12 cellular contexts compared by ENCODE assay signal in the genomic region with DNA sequence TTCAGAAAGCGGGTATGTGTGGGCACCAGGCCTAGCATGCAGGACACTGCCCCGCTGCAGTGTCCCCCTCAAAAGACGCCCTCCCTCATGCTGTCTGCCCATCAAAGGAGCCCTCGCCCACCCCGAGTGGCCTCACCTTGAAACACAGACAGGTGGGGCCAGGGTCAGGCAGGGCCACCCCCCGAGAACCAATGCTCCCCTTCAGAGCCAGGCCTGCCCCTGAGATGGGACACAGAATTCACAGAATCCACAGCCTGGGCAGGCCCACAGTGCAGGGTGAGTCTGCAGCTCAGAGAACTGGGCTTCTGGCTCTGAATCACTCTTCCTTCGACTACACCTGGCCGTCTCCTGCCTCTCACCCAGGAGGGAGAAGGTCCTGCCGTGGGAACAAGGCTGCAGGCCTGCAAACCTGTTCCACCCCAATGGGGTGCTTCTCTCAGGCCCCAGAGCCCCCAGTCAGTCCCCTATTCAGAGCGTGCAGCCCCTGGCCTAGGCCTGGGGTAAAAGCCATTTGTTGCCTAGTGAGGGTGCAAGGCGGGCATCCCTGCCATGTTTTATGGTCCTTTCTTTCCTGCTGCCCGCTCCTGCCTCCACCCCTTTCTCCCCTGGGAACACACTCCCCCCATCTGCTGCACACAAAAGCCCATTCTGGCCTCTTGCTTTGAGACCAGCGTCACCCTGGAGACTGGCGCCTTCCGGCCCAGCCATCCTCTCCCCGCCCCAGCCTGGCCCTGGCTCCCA. TPM values are rescaled to one million over a fixed set of nuclear protein-coding genes. Genes with fewer than 3 reads are reported as not detected.
DNase-seq lines count a peak whose midpoint lies in the region; ATAC-seq, FAIRE-seq and TF ChIP-seq lines count a peak whose summit lies in the region.
"Had no signal": no experiment of that assay in that cellular context is flagged by ENCODE, and none has a peak within 500 bp of the region (broad histone marks: within the 10 kb centered on the region; RNA-seq: fewer than 3 reads in every experiment).

No MANE protein-coding gene starts in this region.

- peaks cover 25% of the 10 kb centered on the region for H3K4me1 Mint-ChIP-seq in GM23338
- H3K4me1 Mint-ChIP-seq in progenitor cell of endocrine pancreas (ENCODE audit: low read depth): no peaks in the 10 kb centered on the region

- H3K36me3 ChIP-seq in GM23338 (ENCODE audit: insufficient read depth): no peaks in the 10 kb centered on the region
- no peaks in the 10 kb centered on the region for H3K36me3 ChIP-seq in bronchial epithelial cell (ENCODE audit: control insufficient read depth, insufficient read depth, low read length)
- H3K36me3 ChIP-seq in BE2C: no peaks in the 10 kb centered on the region
- no peaks in the 10 kb centered on the region for H3K36me3 ChIP-seq in adrenal gland (replicated peaks in 1 of 2)
- H3K36me3 ChIP-seq: suprapubic skin had no signal

- peaks cover 44% of the 10 kb centered on the region for H3K4me1 ChIP-seq in A549
- peaks cover 2% of the 10 kb centered on the region; the same call in 1 of the 2 replicates for H3K4me1 ChIP-seq in GM23338 (ENCODE audit: insufficient read depth)
- no peaks in the 10 kb centered on the region for H3K4me1 ChIP-seq in BE2C
- H3K4me1 ChIP-seq in adrenal gland (replicated peaks in 1 of 2): no peaks in the 10 kb centered on the region

- no peak for DNase-seq in A549 (ENCODE audit: low read depth in 1 of 2, low spot score in 1 of 2)
- DNase-seq in GM23338 (ENCODE audit: low spot score): no peak
- DNase-seq in bronchial epithelial cell (ENCODE audit: low read depth): peak; percentile 47
- peak; percentile 89 for DNase-seq in medulla oblongata (ENCODE audit: extremely low spot score)
- no peak for DNase-seq in BE2C
- no peak for DNase-seq in progenitor cell of endocrine pancreas (ENCODE audit: low spot score, unreplicated experiment)
- DNase-seq in activated gamma-delta T cell treated with Interleukin-2 at 50 U/mL for 16 hours: no peak
- DNase-seq in adrenal gland: no peak
- DNase-seq: GF-D8, NCI-H774, right cardiac atrium had no signal

- no peak for TF ChIP-seq RAD21 in A549 (conservative IDR thresholded peaks at IDR 0.05 in 1 of 2, IDR thresholded peaks at IDR 0.05 in 1 of 2)

- TF ChIP-seq POLR2A in A549 (IDR thresholded peaks at IDR 0.05; ENCODE audit: low read length) (no peak), adrenal gland (IDR thresholded peaks at IDR 0.05) (no peak)

- H3K27ac ChIP-seq in A549 (peak overlapping the region; percentile 20 to 76; a peak in 4 of 6 replicates), GM23338 (ENCODE audit: low read depth) (no peak overlapping the region), adrenal gland (no peak overlapping the region)
- H3K27ac ChIP-seq: suprapubic skin had no signal

- H2AFZ ChIP-seq in GM23338: no peak overlapping the region

- no peaks in the 10 kb centered on the region for H3K79me2 ChIP-seq in GM23338 (replicated peaks; ENCODE audit: insufficient read depth)

- peak overlapping the region; percentile 57; the same call in 2 of the 3 replicates for H3K4me2 ChIP-seq in A549
- H3K4me2 ChIP-seq in GM23338: no peak overlapping the region

- H3F3A ChIP-seq in GM23338 (replicated peaks; ENCODE audit: low read depth): no peaks in the 10 kb centered on the region

- POLR2A ChIA-PET in A549 (lab: Yijun Ruan, JAX): no interaction called here

- ATAC-seq in A549: peak in 1 of 2 experiments; percentile 8; a peak in 1 of 6 replicates
- no peak for ATAC-seq in GM23338
- ATAC-seq: right cardiac atrium had no signal

- TF ChIP-seq EP300 in A549 (IDR thresholded peaks at IDR 0.05): no peak

- H3K27me3 ChIP-seq in GM23338 (ENCODE audit: insufficient read depth) (no peaks in the 10 kb centered on the region), bronchial epithelial cell (ENCODE audit: control insufficient read depth, insufficient read depth, low read length) (no peaks in the 10 kb centered on the region), BE2C (no peaks in the 10 kb centered on the region), adrenal gland (no peaks in the 10 kb centered on the region)
- H3K27me3 ChIP-seq: suprapubic skin had no signal

- H3K27me3 Mint-ChIP-seq in GM23338 (ENCODE audit: insufficient read depth, low read depth, poor library complexity): peaks cover 12% of the 10 kb centered on the region
- peaks cover 6% of the 10 kb centered on the region for H3K27me3 Mint-ChIP-seq in progenitor cell of endocrine pancreas

- TF ChIP-seq CTCF in A549 (IDR thresholded peaks at IDR 0.05): no peak
- TF ChIP-seq CTCF in GM23338 (conservative IDR thresholded peaks at IDR 0.05; ENCODE audit: low read depth in 2 of 2): no peak
- no peak for TF ChIP-seq CTCF in bronchial epithelial cell (IDR thresholded peaks at IDR 0.05; ENCODE audit: insufficient read depth, low read length, severe bottlenecking)
- no peak for TF ChIP-seq CTCF in BE2C (IDR thresholded peaks at IDR 0.05; ENCODE audit: low read depth, low read length)
- TF ChIP-seq CTCF in progenitor cell of endocrine pancreas (IDR thresholded peaks at IDR 0.05; ENCODE audit: unreplicated experiment): no peak
- no peak for TF ChIP-seq CTCF in adrenal gland (IDR thresholded peaks at IDR 0.05)

- H3K4me3 ChIP-seq in A549 (no peak overlapping the region), GM23338 (no peak overlapping the region), bronchial epithelial cell (ENCODE audit: low read depth, low read length) (no peak overlapping the region), BE2C (ENCODE audit: low read depth, low read length) (no peak overlapping the region), adrenal gland (no peak overlapping the region)
- H3K4me3 ChIP-seq: suprapubic skin had no signal

- H3K9me3 Mint-ChIP-seq in GM23338 (no peaks in the 10 kb centered on the region), progenitor cell of endocrine pancreas (ENCODE audit: low read depth) (no peaks in the 10 kb centered on the region)

- no peaks in the 10 kb centered on the region for H3K9me2 ChIP-seq in GM23338 (ENCODE audit: insufficient read depth)

- FAIRE-seq in A549 (lab: Jason Lieb, UNC): no peak
- no peak for FAIRE-seq in bronchial epithelial cell (lab: Jason Lieb, UNC)

- CTCF ChIA-PET in A549 (lab: Yijun Ruan, JAX): interaction anchor here (0.9 to 3.8 kb wide), 4 partner anchors 27 to 847 kb away, joined by 3 to 21 read pairs (median 9); no protein-coding TSS in a partner anchor

- H3K4me3 Mint-ChIP-seq in GM23338 (no peak overlapping the region), progenitor cell of endocrine pancreas (ENCODE audit: low read depth) (no peak overlapping the region)

- 79% methylated on average over 12 of the region's 16 CpGs for WGBS in A549 (ENCODE audit: missing lambda C conversion rate)
- WGBS in adrenal gland, 4 donors: 82 to 89% (median 84%) methylated on average over 9 to 16 of the region's 16 CpGs

- H3K36me3 Mint-ChIP-seq in GM23338 (ENCODE audit: low read depth) (no peaks in the 10 kb centered on the region), progenitor cell of endocrine pancreas (ENCODE audit: insufficient read depth) (no peaks in the 10 kb centered on the region)

- H3K9me3 ChIP-seq in A549 (no peaks in the 10 kb centered on the region), BE2C (no peaks in the 10 kb centered on the region), adrenal gland (replicated peaks in 1 of 3) (no peaks in the 10 kb centered on the region)
- H3K9me3 ChIP-seq: suprapubic skin had no signal

- intact Hi-C loops in adrenal gland (cut with DNase I): no loop called here

- H3K27ac Mint-ChIP-seq in GM23338 (0 out of 2 replicates have a peak overlapping the region, but pooled peaks have one; percentile 62), progenitor cell of endocrine pancreas (no peak overlapping the region)

- no peaks in the 10 kb centered on the region for H4K20me1 ChIP-seq in GM23338 (replicated peaks; ENCODE audit: insufficient read depth)

TF ChIP-seq in A549, 52 proteins besides CTCF, POLR2A, EP300 and RAD21 (continues in another document):
- TF ChIP-seq NPAS2 (CRISPR knock-in tag; IDR thresholded peaks at IDR 0.05; ENCODE audit: borderline replicate concordance) (no peak), SREBF2 (IDR thresholded peaks at IDR 0.05) (no peak), TP53 (CRISPR knock-in tag; IDR thresholded peaks at IDR 0.05) (no peak), HOXB5 (CRISPR knock-in tag; IDR thresholded peaks at IDR 0.05) (no peak), RFX5 (IDR thresholded peaks at IDR 0.05) (no peak), FOSB (CRISPR knock-in tag; IDR thresholded peaks at IDR 0.05) (no peak), HEYL (CRISPR knock-in tag; IDR thresholded peaks at IDR 0.05) (no peak)
- TF ChIP-seq, protein P1, sequence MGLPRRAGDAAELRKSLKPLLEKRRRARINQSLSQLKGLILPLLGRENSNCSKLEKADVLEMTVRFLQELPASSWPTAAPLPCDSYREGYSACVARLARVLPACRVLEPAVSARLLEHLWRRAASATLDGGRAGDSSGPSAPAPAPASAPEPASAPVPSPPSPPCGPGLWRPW (IDR thresholded peaks at IDR 0.05): no peak

TF ChIP-seq in GM23338, 12 proteins besides CTCF, POLR2A, EP300 and RAD21 (continues in another document):
- no peak for TF ChIP-seq CREB1 (CRISPR knock-in tag; IDR thresholded peaks at IDR 0.05; ENCODE audit: low read depth)
- TF ChIP-seq ZNF114 (CRISPR knock-in tag; IDR thresholded peaks at IDR 0.05): no peak
- no peak for TF ChIP-seq POLR2AphosphoS5 (IDR thresholded peaks at IDR 0.05; ENCODE audit: low read depth)

RNA-seq across cellular contexts. Expression of a gene that starts 11.3 kb away (rescaled TPM):
- polyA plus RNA-seq in A549 (2011; rRNA removed): 1.00 and 1.5 TPM in 2 replicates
- polyA plus RNA-seq in A549 (2012; cell fraction: cytosol; rRNA removed): 1.3 and 1.5 TPM in 2 replicates
- 5.9 and 6.1 TPM in 2 replicates for polyA plus RNA-seq in A549 (2012; cell fraction: nucleus; rRNA removed)
- polyA plus RNA-seq in A549 (2017; fragmentation: RNase III; extraction: RNeasy Plus Mini Kit Qiagen cat#74134 plus additional on column Dnase treatment): 2.1 to 2.5 TPM (median 2.2 TPM) in 3 replicates
- polyA minus RNA-seq in A549 (2011; rRNA and poly(A)+ RNA removed): 3.5 and 4.8 TPM in 2 replicates
- total RNA-seq in GM23338 (2014; rRNA removed; shearing (Covaris generic)): 11.8 and 16.6 TPM in 2 replicates
- polyA plus RNA-seq in GM23338 (2016; fragmentation: Nextera tagmentation; extraction: Ambion mirVana): 4.6 and 6.9 TPM in 2 replicates
- 74.8 and 107 TPM in 2 replicates for total RNA-seq in bronchial epithelial cell
- 0.43 TPM for polyA plus RNA-seq in BE2C (2012; ENCODE audit: insufficient read depth, insufficient read length, low read depth)
- total RNA-seq in progenitor cell of endocrine pancreas: 5.6 and 6.5 TPM in 2 replicates
- total RNA-seq in adrenal gland: 1 to 10 TPM in 7 of 8 donors, under 1 TPM in 1; 0.97 to 8.3 (median 4.2) TPM
- 10 to 100 TPM in 1 of 3 donors, 1 to 10 TPM in 2; 4.2 to 40.4 (median 6.8) TPM for polyA plus RNA-seq in adrenal gland

Comparison
In these comparisons a context has a peak if more than half of its experiments do, and no peak if none do; other contexts are left out.
1. DNase-seq: peak in bronchial epithelial cell (single experiment) and medulla oblongata (single experiment); none in A549 (0 of 2), GM23338 (single experiment), BE2C (single experiment), progenitor cell of endocrine pancreas (single experiment), activated gamma-delta T cell treated with Interleukin-2 at 50 U/mL for 16 hours (single experiment) and adrenal gland (0 of 7).
2. H3K27ac ChIP-seq: peak in A549 (2 of 2); none in GM23338 (single experiment) and adrenal gland (0 of 5).